ENCODE assay signal across 18 cellular contexts in genomic region chr11:57467508-57468157, GRCh38. TPM values are rescaled to one million over a fixed set of nuclear protein-coding genes. Genes with fewer than 3 reads are reported as not detected.
"Had no signal": no experiment of that assay in that cellular context is flagged by ENCODE, and none has a peak within 500 bp of the region (broad histone marks: within the 10 kb centered on the region; RNA-seq: fewer than 3 reads in every experiment).

No MANE protein-coding gene starts in this region.

- H3K9me3 ChIP-seq: breast epithelium, lower lobe of right lung, transverse colon, uterus had no signal

- H3K36me3 ChIP-seq: breast epithelium, lower lobe of right lung, transverse colon, uterus had no signal

- H3K4me1 ChIP-seq: breast epithelium, lower lobe of right lung, transverse colon, uterus had no signal

- H3K27ac ChIP-seq: breast epithelium, coronary artery, lower lobe of right lung, transverse colon, uterus had no signal

- DNase-seq: activated CD4-positive, alpha-beta T cell treated with anti-CD3 and anti-CD28 coated beads, Interleukin-2, amount 10 ng/mL, durations not matched to agents 7 days and 5 days; activated CD8-positive, alpha-beta memory T cell treated with anti-CD3 and anti-CD28 coated beads for 24 hours; activated CD8-positive, alpha-beta memory T cell treated with anti-CD3 and anti-CD28 coated beads, Interleukin-2, amount 50 U/mL, for 48 hours; activated effector memory CD4-positive, alpha-beta T cell treated with Interleukin-2 at 50 U/mL for 16 hours; activated T-cell treated with anti-CD3 and anti-CD28 coated beads, Interleukin-2, amount 50 U/mL, for 48 hours; erythroblast; foreskin melanocyte; islet precursor cell; left colon; lower lobe of right lung; retina; stimulated activated CD4-positive, alpha-beta T cell treated with anti-CD3 and anti-CD28 coated beads, Interleukin-1b, Interleukin-23, amount 100 ng/mL, for 48 hours; stimulated activated naive CD4-positive, alpha-beta T cell treated with Interleukin-2 at 50 U/mL for 16 hours; transverse colon; uterus had no signal

- H3K27me3 ChIP-seq: breast epithelium, transverse colon, uterus had no signal

- H3K4me3 ChIP-seq: breast epithelium, coronary artery, lower lobe of right lung, transverse colon, uterus had no signal

RNA-seq across cellular contexts. Expression of gene RTN4RL2, which starts 7.3 kb away (rescaled TPM):
- total RNA-seq: natural killer cell treated with Interleukin-12 subunit alpha and Interleukin-12 subunit beta and Interleukin-15 and Interleukin-18, amount 100 ng/mL, for 72 hours had no signal
